8 cellular contexts compared by ENCODE assay signal in genomic region chr10:119139464-119140067, GRCh38. TPM values are rescaled to one million over a fixed set of nuclear protein-coding genes. Genes with fewer than 3 reads are reported as not detected.
DNase-seq lines count a peak whose midpoint lies in the region; ATAC-seq and TF ChIP-seq lines count a peak whose summit lies in the region.

No MANE protein-coding gene starts in this region.

- peaks cover 0 to 61% (median 30%) of the 10 kb centered on the region in 4 donors for H3K36me3 ChIP-seq in esophagus muscularis mucosa

- DNase-seq in GM12865 (ENCODE audit: low read depth) (peak; percentile 43), MV-4-11 (lab: John Stamatoyannopoulos, UW) (peak; percentile 43), esophagus muscularis mucosa (ENCODE audit: extremely low spot score) (no peak), osteocyte (ENCODE audit: extremely low spot score, unreplicated experiment) (no peak), NCI-H2081 (lab: John Stamatoyannopoulos, UW) (no peak)
- DNase-seq in activated CD8-positive, alpha-beta memory T cell treated with anti-CD3 and anti-CD28 coated beads for 1 hour (ENCODE audit: extremely low read depth in 1 of 2, low read depth in 1 of 2): peak; percentile 8 to 34

- no peak overlapping the region for H3K27ac Mint-ChIP-seq in osteocyte (ENCODE audit: unreplicated experiment)

- no peaks in the 10 kb centered on the region for H3K9me3 Mint-ChIP-seq in osteocyte (ENCODE audit: unreplicated experiment)

- no peak overlapping the region for H3K4me3 ChIP-seq in GM12865 (ENCODE audit: low read depth, low read length)
- no peak overlapping the region for H3K4me3 ChIP-seq in esophagus muscularis mucosa

- no peaks in the 10 kb centered on the region for H3K27me3 Mint-ChIP-seq in osteocyte (ENCODE audit: unreplicated experiment)

- no peak overlapping the region for H3K4me3 Mint-ChIP-seq in osteocyte (ENCODE audit: unreplicated experiment)

- 88% methylated on average over 13 of the region's 13 CpGs for WGBS in esophagus muscularis mucosa

- no peaks in the 10 kb centered on the region for H3K4me1 Mint-ChIP-seq in osteocyte (ENCODE audit: unreplicated experiment)

- intact Hi-C loops in esophagus muscularis mucosa (cut with DNase I): no loop called here

- TF ChIP-seq CTCF in GM12865 (IDR thresholded peaks at IDR 0.05; ENCODE audit: insufficient read depth, low read depth, low read length, missing control alignments): peak; percentile 73
- TF ChIP-seq CTCF in esophagus muscularis mucosa (IDR thresholded peaks at IDR 0.05): peak; percentile 32 to 54 (median 49)
- TF ChIP-seq CTCF in osteocyte (IDR thresholded peaks at IDR 0.05): peak; percentile 48

- no peak overlapping the region for H3K27ac ChIP-seq in esophagus muscularis mucosa (replicated peaks in 1 of 4)

- TF ChIP-seq EP300 in esophagus muscularis mucosa (IDR thresholded peaks at IDR 0.05): no peak

- H3K27me3 ChIP-seq in esophagus muscularis mucosa: no peaks in the 10 kb centered on the region

- peaks cover 11% of the 10 kb centered on the region for H3K36me3 Mint-ChIP-seq in osteocyte (ENCODE audit: unreplicated experiment)

- no peak for TF ChIP-seq POLR2A in esophagus muscularis mucosa (IDR thresholded peaks at IDR 0.05; ENCODE audit: low read depth)

- H3K9me3 ChIP-seq in esophagus muscularis mucosa: no peaks in the 10 kb centered on the region

- H3K4me1 ChIP-seq in esophagus muscularis mucosa: peaks cover 0 to 14% (median 2%) of the 10 kb centered on the region in 4 donors

- ATAC-seq in HG02678 (IDR thresholded peaks at IDR 0.05; ENCODE audit: unreplicated experiment): no peak
- ATAC-seq in HG02763 (IDR thresholded peaks at IDR 0.05; ENCODE audit: unreplicated experiment): no peak

RNA-seq across cellular contexts. Expression of gene SFXN4, which starts 25.9 kb away (rescaled TPM):
- 10 to 100 TPM; 14.1 to 39.9 (median 17.8) TPM for total RNA-seq in esophagus muscularis mucosa
- total RNA-seq in osteocyte: 10.9 and 12.2 TPM in 2 replicates

RNA-seq across cellular contexts. Expression of gene DENND10, which starts 35.7 kb away (rescaled TPM):
- total RNA-seq in esophagus muscularis mucosa (10 to 100 TPM; 19.1 to 23.7 (median 22.3) TPM), osteocyte (43.1 and 50.6 TPM in 2 replicates)

RNA-seq across cellular contexts. Expression of gene PRDX3, which starts 39.0 kb away (rescaled TPM):
- total RNA-seq in esophagus muscularis mucosa (100 to 1,000 TPM; 128 to 195 (median 171) TPM), osteocyte (76.7 and 76.9 TPM in 2 replicates)

RNA-seq across cellular contexts. Expression of gene EIF3A, which starts 58.9 kb away (rescaled TPM):
- total RNA-seq in esophagus muscularis mucosa: 100 to 1,000 TPM; 118 to 147 (median 128) TPM
- total RNA-seq in osteocyte: 146 and 147 TPM in 2 replicates

Comparison
In these comparisons a context has a peak if more than half of its experiments do, and no peak if none do; other contexts are left out.
1. DNase-seq: peak in GM12865 (single experiment), MV-4-11 (single experiment) and activated CD8-positive, alpha-beta memory T cell treated with anti-CD3 and anti-CD28 coated beads for 1 hour (2 of 2); none in esophagus muscularis mucosa (single experiment), osteocyte (single experiment) and NCI-H2081 (0 of 2).
2. Peak in every context shown above with its lines, with median percentiles within 50 percentile points of each other: CTCF ChIP-seq.